In the genomic region with DNA sequence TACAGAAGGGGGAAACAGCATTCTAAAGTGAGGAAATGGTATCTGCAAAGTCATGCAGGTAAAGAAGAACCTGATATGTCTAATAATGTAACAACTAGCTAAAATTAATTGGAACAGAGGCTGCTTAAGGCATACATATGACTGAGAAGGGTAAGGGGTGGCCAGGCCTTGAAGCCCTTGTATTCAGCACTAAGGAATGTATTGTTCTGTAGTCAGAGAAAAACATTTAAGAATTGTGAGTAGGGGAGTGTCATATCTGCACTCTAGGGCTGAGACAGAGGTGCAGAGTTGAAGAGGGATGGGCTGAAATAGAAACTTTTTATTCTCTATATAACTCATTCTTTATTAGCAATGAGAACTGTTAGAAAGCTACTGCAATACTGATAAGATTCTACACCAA, we compare ENCODE assay signal across 34 cellular contexts.
"Had no signal": no experiment of that assay in that cellular context is flagged by ENCODE, and none has a peak within 500 bp of the region (broad histone marks: within the 10 kb centered on the region; RNA-seq: fewer than 3 reads in every experiment).

No MANE protein-coding gene starts in this region.

- H3K9me3 Mint-ChIP-seq: activated B cell treated with CpG ODN at 0.5 μM for 24 hours; activated CD8-positive, alpha-beta T cell treated with anti-CD3 and anti-CD28 coated beads for 36 hours; activated naive CD4-positive, alpha-beta T cell treated with anti-CD3 and anti-CD28 coated beads for 36 hours; activated naive CD4-positive, alpha-beta T cell treated with anti-CD3 and anti-CD28 coated beads, Interleukin-2, amount 50 U/mL, for 24 hours; activated naive CD8-positive, alpha-beta T cell treated with anti-CD3 and anti-CD28 coated beads, Interleukin-2, amount 50 U/mL, for 24 hours; activated T-cell treated with anti-CD3 and anti-CD28 coated beads, Interleukin-2, amount 50 U/mL, for 4 hours; activated T-helper 2 cell treated with anti-CD3 and anti-CD28 coated beads, Interferon-gamma antibody, Interleukin-2, Interleukin-4, amounts not matched to agents 10 μg/mL and 5 μg/mL and 100 μg/mL, durations not matched to agents 14 hours and 24 hours and 36 hours; central memory CD8-positive, alpha-beta T cell; endodermal cell; T-helper 2 cell treated with Interferon-gamma antibody and Interleukin-4, amounts not matched to agents 5 μg/mL and 100 μg/mL, for 36 hours had no signal

- H3K27ac ChIP-seq: adrenal gland, breast epithelium, coronary artery, dorsolateral prefrontal cortex, esophagus muscularis mucosa, WERI-Rb-1 had no signal

- ATAC-seq: activated CD4-positive, CD25-positive, alpha-beta regulatory T cell treated with anti-CD3 and anti-CD28 coated beads, Interleukin-2, amount 50 U/mL, for 24 hours; activated CD8-positive, alpha-beta T cell treated with anti-CD3 and anti-CD28 coated beads for 36 hours; activated naive CD8-positive, alpha-beta T cell treated with anti-CD3 and anti-CD28 coated beads, Interleukin-2, amount 50 U/mL, for 24 hours; activated T-cell treated with anti-CD3 and anti-CD28 coated beads, Interleukin-2, amount 50 U/mL, for 4 hours; T-helper 17 cell had no signal

- H3K4me3 Mint-ChIP-seq: activated B cell treated with CpG ODN at 0.5 μM for 24 hours; activated CD8-positive, alpha-beta T cell treated with anti-CD3 and anti-CD28 coated beads for 36 hours; activated naive CD4-positive, alpha-beta T cell treated with anti-CD3 and anti-CD28 coated beads for 36 hours; activated naive CD4-positive, alpha-beta T cell treated with anti-CD3 and anti-CD28 coated beads, Interleukin-2, amount 50 U/mL, for 24 hours; activated naive CD8-positive, alpha-beta T cell treated with anti-CD3 and anti-CD28 coated beads for 36 hours; activated naive CD8-positive, alpha-beta T cell treated with anti-CD3 and anti-CD28 coated beads, Interleukin-2, amount 50 U/mL, for 24 hours; activated T-cell treated with anti-CD3 and anti-CD28 coated beads, Interleukin-2, amount 50 U/mL, for 4 hours; brain; central memory CD8-positive, alpha-beta T cell; dendritic cell treated with granulocyte-macrophage colony-stimulating factor and Interleukin-4, amounts not matched to agents 40 ng/mL and 50 ng/mL, for 4 days; endodermal cell; T-helper 17 cell; T-helper 2 cell treated with Interferon-gamma antibody and Interleukin-4, amounts not matched to agents 5 μg/mL and 100 μg/mL, for 36 hours had no signal

- H3K9me3 ChIP-seq: adrenal gland, esophagus muscularis mucosa had no signal

- H3K4me1 ChIP-seq: adrenal gland, breast epithelium, esophagus muscularis mucosa had no signal

- H3K27ac Mint-ChIP-seq: activated B cell treated with CpG ODN at 0.5 μM for 24 hours; activated CD8-positive, alpha-beta T cell treated with anti-CD3 and anti-CD28 coated beads for 36 hours; activated naive CD4-positive, alpha-beta T cell treated with anti-CD3 and anti-CD28 coated beads for 36 hours; activated naive CD4-positive, alpha-beta T cell treated with anti-CD3 and anti-CD28 coated beads, Interleukin-2, amount 50 U/mL, for 24 hours; activated naive CD8-positive, alpha-beta T cell treated with anti-CD3 and anti-CD28 coated beads for 36 hours; activated naive CD8-positive, alpha-beta T cell treated with anti-CD3 and anti-CD28 coated beads, Interleukin-2, amount 50 U/mL, for 24 hours; activated T-helper 2 cell treated with anti-CD3 and anti-CD28 coated beads, Interferon-gamma antibody, Interleukin-2, Interleukin-4, amounts not matched to agents 10 μg/mL and 5 μg/mL and 100 μg/mL, durations not matched to agents 14 hours and 24 hours and 36 hours; brain; dendritic cell treated with granulocyte-macrophage colony-stimulating factor and Interleukin-4, amounts not matched to agents 40 ng/mL and 50 ng/mL, for 4 days; endodermal cell; T-helper 17 cell; T-helper 2 cell treated with Interferon-gamma antibody and Interleukin-4, amounts not matched to agents 5 μg/mL and 100 μg/mL, for 36 hours had no signal

- DNase-seq: activated B cell treated with CpG ODN at 0.5 μM for 24 hours; activated CD4-positive, alpha-beta T cell treated with anti-CD3 and anti-CD28 coated beads for 48 hours; activated CD4-positive, alpha-beta T cell treated with anti-CD3 and anti-CD28 coated beads, Interleukin-2, amount 50 U/mL, for 1 hour; activated CD4-positive, alpha-beta T cell treated with anti-CD3 and anti-CD28 coated beads, Interleukin-2, amount 50 U/mL, for 48 hours; activated CD8-positive, alpha-beta memory T cell treated with anti-CD3 and anti-CD28 coated beads for 24 hours; activated CD8-positive, alpha-beta T cell treated with anti-CD3 and anti-CD28 coated beads for 36 hours; activated effector memory CD4-positive, alpha-beta T cell treated with anti-CD3 and anti-CD28 coated beads, Interleukin-2, amount 50 U/mL, for 16 hours; activated naive CD4-positive, alpha-beta T cell treated with anti-CD3 and anti-CD28 coated beads for 36 hours; activated naive CD8-positive, alpha-beta T cell treated with anti-CD3 and anti-CD28 coated beads for 36 hours; activated naive CD8-positive, alpha-beta T cell treated with anti-CD3 and anti-CD28 coated beads, Interleukin-2, amount 50 U/mL, for 24 hours; activated T-cell treated with anti-CD3 and anti-CD28 coated beads, Interleukin-2, amount 50 U/mL, for 4 hours; adrenal gland; amygdala; aorta; dorsolateral prefrontal cortex; effector memory CD4-positive, alpha-beta T cell; endodermal cell; erythroblast; foreskin melanocyte; head of caudate nucleus; T-helper 1 cell; T-helper 17 cell; T1000; WERI-Rb-1 had no signal

- H3K27me3 Mint-ChIP-seq: activated B cell treated with CpG ODN at 0.5 μM for 24 hours; activated CD8-positive, alpha-beta T cell treated with anti-CD3 and anti-CD28 coated beads for 36 hours; activated naive CD4-positive, alpha-beta T cell treated with anti-CD3 and anti-CD28 coated beads, Interleukin-2, amount 50 U/mL, for 24 hours; activated naive CD8-positive, alpha-beta T cell treated with anti-CD3 and anti-CD28 coated beads for 36 hours; activated naive CD8-positive, alpha-beta T cell treated with anti-CD3 and anti-CD28 coated beads, Interleukin-2, amount 50 U/mL, for 24 hours; brain; central memory CD8-positive, alpha-beta T cell; dendritic cell treated with granulocyte-macrophage colony-stimulating factor and Interleukin-4, amounts not matched to agents 40 ng/mL and 50 ng/mL, for 4 days; T-helper 17 cell had no signal

- H3K36me3 Mint-ChIP-seq: activated naive CD4-positive, alpha-beta T cell treated with anti-CD3 and anti-CD28 coated beads, Interleukin-2, amount 50 U/mL, for 24 hours; activated naive CD8-positive, alpha-beta T cell treated with anti-CD3 and anti-CD28 coated beads for 36 hours; brain had no signal

- H3K4me3 ChIP-seq: adrenal gland, breast epithelium, coronary artery, dorsolateral prefrontal cortex, esophagus muscularis mucosa had no signal

- H3K27me3 ChIP-seq: adrenal gland, breast epithelium, dorsolateral prefrontal cortex, esophagus muscularis mucosa had no signal

- H3K4me1 Mint-ChIP-seq: activated B cell treated with CpG ODN at 0.5 μM for 24 hours; activated naive CD4-positive, alpha-beta T cell treated with anti-CD3 and anti-CD28 coated beads, Interleukin-2, amount 50 U/mL, for 24 hours; activated naive CD8-positive, alpha-beta T cell treated with anti-CD3 and anti-CD28 coated beads for 36 hours; activated naive CD8-positive, alpha-beta T cell treated with anti-CD3 and anti-CD28 coated beads, Interleukin-2, amount 50 U/mL, for 24 hours; brain; central memory CD8-positive, alpha-beta T cell; endodermal cell; T-helper 17 cell had no signal

- H3K36me3 ChIP-seq: adrenal gland, breast epithelium, esophagus muscularis mucosa, WERI-Rb-1 had no signal
